Comparison of ENCODE assay signal across 2 cellular contexts in genomic region chr3:112042842-112043280, GRCh38.
TF ChIP-seq lines count a peak whose summit lies in the region.

No MANE protein-coding gene starts in this region.

TF ChIP-seq in HepG2, 621 proteins besides CTCF, POLR2A, EP300 and RAD21:
- peak; percentile 65; the same call in 1 of the 2 replicates for TF ChIP-seq SOX5 (CRISPR knock-in tag; IDR thresholded peaks at IDR 0.05; ENCODE audit: borderline replicate concordance)
- no peak for TF ChIP-seq ZNF772 (CRISPR knock-in tag; IDR thresholded peaks at IDR 0.05)
- TF ChIP-seq TBX3 (IDR thresholded peaks at IDR 0.05; ENCODE audit: borderline replicate concordance) = peak; percentile 65; the same call in 1 of the 2 replicates
- TF ChIP-seq PRDM10 (CRISPR knock-in tag; IDR thresholded peaks at IDR 0.05; ENCODE audit: low read depth) = peak; percentile 88
- no peak for TF ChIP-seq SOX6 (IDR thresholded peaks at IDR 0.05)
- TF ChIP-seq SOX6 (CRISPR knock-in tag; IDR thresholded peaks at IDR 0.05) = 0 out of 2 replicates have a peak, but pooled peaks have one; percentile 16
- no peak for TF ChIP-seq TGIF2 (CRISPR knock-in tag; IDR thresholded peaks at IDR 0.05)
- TF ChIP-seq CHCHD3 (CRISPR knock-in tag; IDR thresholded peaks at IDR 0.05) = no peak
- TF ChIP-seq DMTF1 (CRISPR knock-in tag; IDR thresholded peaks at IDR 0.05) = no peak
- no peak for TF ChIP-seq SOX13 (IDR thresholded peaks at IDR 0.05)
- peak in 1 of 2 experiments; percentile 60; a peak in 1 of 4 replicates for TF ChIP-seq SOX13 (CRISPR knock-in tag; conservative IDR thresholded peaks at IDR 0.05 in 1 of 2, IDR thresholded peaks at IDR 0.05 in 1 of 2)
- TF ChIP-seq ARID5B (CRISPR knock-in tag; IDR thresholded peaks at IDR 0.05) = peak; percentile 21; the same call in 1 of the 2 replicates
- peak; percentile 31; the same call in 1 of the 2 replicates for TF ChIP-seq RFX1 (IDR thresholded peaks at IDR 0.05)
- peak; percentile 38; the same call in 1 of the 2 replicates for TF ChIP-seq CREB1 (IDR thresholded peaks at IDR 0.05)
- TF ChIP-seq CREB1 (CRISPR knock-in tag; IDR thresholded peaks at IDR 0.05) = no peak
- TF ChIP-seq RFX3 (CRISPR knock-in tag; IDR thresholded peaks at IDR 0.05) = peak; percentile 39; the same call in 1 of the 2 replicates

TF ChIP-seq in endothelial cell of umbilical vein, 7 proteins besides CTCF, POLR2A, EP300 and RAD21:
- TF ChIP-seq MYC (IDR thresholded peaks at IDR 0.05; ENCODE audit: low read depth, low read length) (no peak), POLR2AphosphoS5 (IDR thresholded peaks at IDR 0.05; ENCODE audit: insufficient read depth, low read depth, low read length) (no peak), FOS (IDR thresholded peaks at IDR 0.05; ENCODE audit: borderline replicate concordance, insufficient read depth, low read length) (no peak), MAX (IDR thresholded peaks at IDR 0.05; ENCODE audit: insufficient read depth, insufficient read length) (no peak), GATA2 (IDR thresholded peaks at IDR 0.05; ENCODE audit: insufficient read depth, insufficient read length, low read depth, low read length) (no peak), EZH2 (IDR thresholded peaks at IDR 0.05; ENCODE audit: borderline replicate concordance, low read depth, low read length, severe bottlenecking) (no peak), JUN (IDR thresholded peaks at IDR 0.05; ENCODE audit: borderline replicate concordance, insufficient read depth, insufficient read length, low read depth) (no peak)
TF ChIP-seq in endothelial cell of umbilical vein: peak in this region for 0.
